ENCODE assay signal across 23 cellular contexts in genomic region chr7:142915315-142915714, GRCh38. TPM values are rescaled to one million over a fixed set of nuclear protein-coding genes. Genes with fewer than 3 reads are reported as not detected.
A peak's percentile ranks its signal among the peaks of the same experiment; 100 is the strongest.
DNase-seq lines count a peak whose midpoint lies in the region; ATAC-seq, FAIRE-seq and TF ChIP-seq lines count a peak whose summit lies in the region.
"Had no signal": no experiment of that assay in that cellular context is flagged by ENCODE, and none has a peak within 500 bp of the region (broad histone marks: within the 10 kb centered on the region; RNA-seq: fewer than 3 reads in every experiment).

No MANE protein-coding gene starts in this region.

- H3K79me2 ChIP-seq in GM23338 (replicated peaks; ENCODE audit: insufficient read depth): no peaks in the 10 kb centered on the region
- no peaks in the 10 kb centered on the region for H3K79me2 ChIP-seq in H1 (ENCODE audit: control insufficient read depth in 1 of 2, insufficient read depth in 2 of 2, low read length in 2 of 2)
- H3K79me2 ChIP-seq in SK-N-SH (ENCODE audit: insufficient read depth): no peaks in the 10 kb centered on the region

- no peak overlapping the region for H3K4ac ChIP-seq in H1 (replicated peaks; ENCODE audit: insufficient read length, low read depth, low read length)

- H3K4me3 Mint-ChIP-seq in GM23338: no peak overlapping the region
- H3K4me3 Mint-ChIP-seq: CD4-positive, CD25-positive, alpha-beta regulatory T cell; CD8-positive, alpha-beta T cell had no signal

- no peak overlapping the region for H2AK5ac ChIP-seq in H1 (ENCODE audit: low read depth, low read length)

- TF ChIP-seq CTCF in GM23338 (conservative IDR thresholded peaks at IDR 0.05; ENCODE audit: low read depth in 2 of 2) (peak in 1 of 2 experiments; percentile 35; a peak in 2 of 4 replicates), WERI-Rb-1 (IDR thresholded peaks at IDR 0.05; ENCODE audit: low read depth, low read length) (0 out of 2 replicates have a peak, but pooled peaks have one; percentile 6), H1 (IDR thresholded peaks at IDR 0.05; ENCODE audit: control extremely low read depth in 1 of 3, insufficient read depth in 1 of 3, low read depth in 1 of 3, low read length in 3 of 3) (peak in 2 of 3 experiments; percentile 8 to 18; a peak in 2 of 4 replicates), transverse colon (IDR thresholded peaks at IDR 0.05) (no peak), esophagus muscularis mucosa (IDR thresholded peaks at IDR 0.05) (no peak), SK-N-SH (IDR thresholded peaks at IDR 0.05) (no peak)

- H4K91ac ChIP-seq in H1 (replicated peaks; ENCODE audit: insufficient read length, low read length): no peak overlapping the region

- no peak overlapping the region for H3K27ac Mint-ChIP-seq in GM23338
- H3K27ac Mint-ChIP-seq: CD4-positive, CD25-positive, alpha-beta regulatory T cell; CD8-positive, alpha-beta T cell had no signal

- no peaks in the 10 kb centered on the region for H3K36me3 Mint-ChIP-seq in GM23338 (ENCODE audit: low read depth)
- H3K36me3 Mint-ChIP-seq: CD4-positive, CD25-positive, alpha-beta regulatory T cell; CD8-positive, alpha-beta T cell had no signal

- peak; percentile 44; the same call in 1 of the 3 replicates for ATAC-seq in GM23338
- ATAC-seq: CD8-positive, alpha-beta T cell; GM12878 had no signal

- no peak overlapping the region for H2BK20ac ChIP-seq in H1 (ENCODE audit: low read length)

- H3K4me3 ChIP-seq in GM23338 (no peak overlapping the region), WERI-Rb-1 (ENCODE audit: low read depth, low read length) (no peak overlapping the region), H1 (ENCODE audit: extremely low read depth in 1 of 4, insufficient read depth in 2 of 4, low read depth in 3 of 4, low read length in 4 of 4) (no peak overlapping the region), transverse colon (no peak overlapping the region), esophagus muscularis mucosa (no peak overlapping the region), SK-N-SH (ENCODE audit: low read depth in 2 of 2, low read length in 1 of 2) (no peak overlapping the region)
- H3K4me3 ChIP-seq: GM12878 had no signal

- in situ Hi-C loops in transverse colon (cut with MboI; ENCODE audit: low pct_ligation_motif_present in 1 of 4, low pct_unique_long_range_greater_than_20kb in 1 of 4, low sequenced_read_pairs in 3 of 4): no loop called here

- no peak overlapping the region for H2AFZ ChIP-seq in GM23338
- no peak overlapping the region for H2AFZ ChIP-seq in H1 (ENCODE audit: low read length)
- no peak overlapping the region for H2AFZ ChIP-seq in SK-N-SH (ENCODE audit: low read depth)

- H3K9me3 Mint-ChIP-seq in GM23338: no peaks in the 10 kb centered on the region; the same call in 2 of the 3 replicates
- H3K9me3 Mint-ChIP-seq: CD8-positive, alpha-beta T cell had no signal

- H2BK120ac ChIP-seq in H1 (replicated peaks; ENCODE audit: low read depth, low read length): no peak overlapping the region

- TF ChIP-seq RAD21 in H1 (IDR thresholded peaks at IDR 0.05 in 1 of 2, conservative IDR thresholded peaks at IDR 0.05 in 1 of 2; ENCODE audit: low read depth in 2 of 2, low read length in 2 of 2) (no peak), SK-N-SH (IDR thresholded peaks at IDR 0.05; ENCODE audit: low read length) (no peak)

- no peaks in the 10 kb centered on the region for H3K27me3 ChIP-seq in GM23338 (ENCODE audit: insufficient read depth)
- no peaks in the 10 kb centered on the region for H3K27me3 ChIP-seq in WERI-Rb-1 (ENCODE audit: insufficient read depth, low read depth, severe bottlenecking)
- no peaks in the 10 kb centered on the region for H3K27me3 ChIP-seq in H1 (replicated peaks in 1 of 4; ENCODE audit: control insufficient read depth in 3 of 4, extremely low read depth in 1 of 4, insufficient read depth in 3 of 4, low read length in 3 of 4)
- peaks cover 6% of the 10 kb centered on the region for H3K27me3 ChIP-seq in transverse colon
- no peaks in the 10 kb centered on the region for H3K27me3 ChIP-seq in esophagus muscularis mucosa
- H3K27me3 ChIP-seq in SK-N-SH (ENCODE audit: insufficient read depth): peaks cover 12% of the 10 kb centered on the region; the same call in 1 of the 2 replicates

- POLR2A ChIA-PET in H1 (lab: Charles Lee; ENCODE audit: partially characterized antibody) (no interaction called here), SK-N-SH (lab: Yijun Ruan, JAX) (no interaction called here)

- H3F3A ChIP-seq in GM23338 (replicated peaks; ENCODE audit: low read depth) (no peaks in the 10 kb centered on the region), SK-N-SH (replicated peaks; ENCODE audit: insufficient read depth) (no peaks in the 10 kb centered on the region)

- H4K8ac ChIP-seq in H1 (ENCODE audit: extremely low read depth, insufficient read depth, low read length): no peak overlapping the region

- CTCF ChIA-PET in H1 (lab: Charles Lee; ENCODE audit: partially characterized antibody) (interaction anchor here (0.6 to 4.3 kb wide), 15 partner anchors 10 to 556 kb away, joined by 3 to 31 read pairs (median 4); partner anchors contain the start of gene TRPV5), SK-N-SH (lab: Yijun Ruan, JAX) (interaction anchor here (0.8 to 2.0 kb wide), 5 partner anchors 9 to 49 kb away, joined by 3 to 6 read pairs (median 3); no protein-coding TSS in a partner anchor)

- H3K27ac ChIP-seq in GM23338 (ENCODE audit: low read depth) (no peak overlapping the region), WERI-Rb-1 (no peak overlapping the region), H1 (ENCODE audit: low read depth, low read length) (no peak overlapping the region), transverse colon (no peak overlapping the region), esophagus muscularis mucosa (replicated peaks in 1 of 4) (no peak overlapping the region), SK-N-SH (ENCODE audit: low read depth in 2 of 2, low read length in 1 of 2) (no peak overlapping the region)

- H3K4me1 ChIP-seq in GM23338 (ENCODE audit: insufficient read depth) (no peaks in the 10 kb centered on the region), H1 (replicated peaks in 1 of 4; ENCODE audit: control insufficient read depth in 3 of 4, insufficient read depth in 4 of 4, low read length in 3 of 4) (no peaks in the 10 kb centered on the region), transverse colon (no peaks in the 10 kb centered on the region), esophagus muscularis mucosa (no peaks in the 10 kb centered on the region), SK-N-SH (ENCODE audit: control insufficient read depth in 1 of 2, insufficient read depth in 2 of 2, low read depth in 1 of 2, low read length in 1 of 2) (no peaks in the 10 kb centered on the region)

- peaks cover 6% of the 10 kb centered on the region for H3K27me3 Mint-ChIP-seq in GM23338 (ENCODE audit: insufficient read depth, low read depth, poor library complexity)

- no peak overlapping the region for H3K23ac ChIP-seq in H1 (ENCODE audit: insufficient read length)

- intact Hi-C loops in transverse colon (cut with DNase I; ENCODE audit: low total_unique reads): no loop called here
- intact Hi-C loops in esophagus muscularis mucosa (cut with DNase I): no loop called here

- DNase-seq in GM23338 (ENCODE audit: low spot score): no peak
- no peak for DNase-seq in WERI-Rb-1
- DNase-seq in H1 (ENCODE audit: low read depth in 1 of 2, low spot score in 2 of 2): no peak
- DNase-seq in ureter (ENCODE audit: low spot score): peak; percentile 22
- no peak for DNase-seq in frontal cortex (ENCODE audit: low spot score in 2 of 2)
- no peak for DNase-seq in transverse colon
- no peak for DNase-seq in esophagus muscularis mucosa (ENCODE audit: extremely low spot score)
- no peak for DNase-seq in SK-N-SH
- DNase-seq: C1 segment of cervical spinal cord; Caco-2; CD4-positive, CD25-positive, alpha-beta regulatory T cell; CD8-positive, alpha-beta T cell; DMS153; DND-41; GOT3; H7; HCEC 1CT had no signal

- 85% methylated on average over 8 of the region's 8 CpGs; no CpG with 5 or more reads in 1 of the 2 experiments for WGBS in H1 (ENCODE audit: extremely low coverage in 1 of 2, insufficient coverage in 1 of 2, insufficient read length in 1 of 2, insufficient replicate concordance in 2 of 2, low coverage in 1 of 2, low lambda C conversion rate in 2 of 2, missing lambda C conversion rate in 1 of 2), 2 experiments
- WGBS in transverse colon (ENCODE audit: low coverage in 1 of 2), 2 donors: 84 to 100% methylated on average over 3 to 8 of the region's 8 CpGs
- 84% methylated on average over 8 of the region's 8 CpGs for WGBS in esophagus muscularis mucosa
- WGBS in SK-N-SH (ENCODE audit: low lambda C conversion rate): 32% methylated on average over 8 of the region's 8 CpGs

- H3K4me2 ChIP-seq in GM23338 (no peak overlapping the region), H1 (ENCODE audit: insufficient read depth in 1 of 2, low read depth in 2 of 2, low read length in 2 of 2) (no peak overlapping the region), SK-N-SH (no peak overlapping the region)

- H3K36me3 ChIP-seq in GM23338 (ENCODE audit: insufficient read depth) (no peaks in the 10 kb centered on the region), WERI-Rb-1 (no peaks in the 10 kb centered on the region), H1 (ENCODE audit: control insufficient read depth in 2 of 4, insufficient read depth in 4 of 4, low read length in 3 of 4) (no peaks in the 10 kb centered on the region), transverse colon (no peaks in the 10 kb centered on the region), esophagus muscularis mucosa (no peaks in the 10 kb centered on the region), SK-N-SH (replicated peaks in 1 of 2; ENCODE audit: control insufficient read depth in 1 of 2, insufficient read depth in 2 of 2, low read length in 1 of 2) (no peaks in the 10 kb centered on the region)

- no peak overlapping the region for H3K14ac ChIP-seq in H1 (ENCODE audit: insufficient read length)

- H3K9me2 ChIP-seq in GM23338 (ENCODE audit: insufficient read depth) (peaks cover 6% of the 10 kb centered on the region), SK-N-SH (no peaks in the 10 kb centered on the region)

- H3K9me3 ChIP-seq in WERI-Rb-1 (ENCODE audit: severe bottlenecking) (no peaks in the 10 kb centered on the region), H1 (ENCODE audit: insufficient read depth in 2 of 2, low read depth in 1 of 2, low read length in 1 of 2) (no peaks in the 10 kb centered on the region), transverse colon (no peaks in the 10 kb centered on the region), esophagus muscularis mucosa (no peaks in the 10 kb centered on the region), SK-N-SH (no peaks in the 10 kb centered on the region)

- no peak for TF ChIP-seq EP300 in H1 (IDR thresholded peaks at IDR 0.05; ENCODE audit: borderline replicate concordance in 1 of 2, low read depth in 2 of 2, low read length in 2 of 2)
- no peak for TF ChIP-seq EP300 in transverse colon (IDR thresholded peaks at IDR 0.05; ENCODE audit: low read depth)
- TF ChIP-seq EP300 in esophagus muscularis mucosa (IDR thresholded peaks at IDR 0.05): no peak
- no peak for TF ChIP-seq EP300 in SK-N-SH (IDR thresholded peaks at IDR 0.05; ENCODE audit: borderline replicate concordance in 1 of 2, low read depth in 1 of 2, low read length in 1 of 2)

- no peaks in the 10 kb centered on the region for H4K20me1 ChIP-seq in GM23338 (replicated peaks; ENCODE audit: insufficient read depth)
- H4K20me1 ChIP-seq in H1 (replicated peaks in 1 of 2; ENCODE audit: control insufficient read depth in 1 of 2, insufficient read depth in 2 of 2, low read length in 2 of 2): no peaks in the 10 kb centered on the region
- H4K20me1 ChIP-seq in SK-N-SH (ENCODE audit: insufficient read depth): no peaks in the 10 kb centered on the region

- no peak overlapping the region for H2BK12ac ChIP-seq in H1 (ENCODE audit: low read depth, low read length)

- no peak for TF ChIP-seq POLR2A in H1 (IDR thresholded peaks at IDR 0.05; ENCODE audit: control extremely low read depth in 1 of 2, low read depth in 2 of 2, low read length in 2 of 2)
- TF ChIP-seq POLR2A in transverse colon (IDR thresholded peaks at IDR 0.05): no peak
- TF ChIP-seq POLR2A in esophagus muscularis mucosa (IDR thresholded peaks at IDR 0.05; ENCODE audit: low read depth): no peak

- H4K5ac ChIP-seq in H1 (ENCODE audit: insufficient read length, low read depth, low read length): no peak overlapping the region

- no peak overlapping the region for H3K9ac ChIP-seq in H1 (replicated peaks in 1 of 4; ENCODE audit: extremely low read depth in 1 of 4, low read depth in 3 of 4, low read length in 3 of 4)
- H3K9ac ChIP-seq in SK-N-SH: no peak overlapping the region

- H2BK15ac ChIP-seq in H1 (ENCODE audit: low read length): no peak overlapping the region

- no peaks in the 10 kb centered on the region for H3K79me1 ChIP-seq in H1 (ENCODE audit: low read depth, low read length)

- no peaks in the 10 kb centered on the region for H3K23me2 ChIP-seq in H1 (ENCODE audit: low read depth, low read length)

- peaks cover 2% of the 10 kb centered on the region; the same call in 1 of the 3 replicates for H3K4me1 Mint-ChIP-seq in GM23338
- H3K4me1 Mint-ChIP-seq: CD4-positive, CD25-positive, alpha-beta regulatory T cell had no signal

- no peak for FAIRE-seq in H1 (lab: Jason Lieb, UNC)
- FAIRE-seq in frontal cortex (lab: Jason Lieb, UNC): no peak
- FAIRE-seq: G401.6, GM12878, GM19239 had no signal

- H3K56ac ChIP-seq in H1 (replicated peaks; ENCODE audit: insufficient read length, low read depth, low read length): no peak overlapping the region

- no peak overlapping the region for H3K18ac ChIP-seq in H1 (ENCODE audit: extremely low read depth, low read length)

- no peak overlapping the region for H2BK5ac ChIP-seq in H1 (ENCODE audit: low read depth, low read length)

RNA-seq across cellular contexts. Expression of gene TRPV5, which starts 18.2 kb away (rescaled TPM):
- not detected in 2 replicates for total RNA-seq in GM23338 (2014; rRNA removed; shearing (Covaris generic))
- not detected in 2 replicates for polyA plus RNA-seq in GM23338 (2016; fragmentation: Nextera tagmentation; extraction: Ambion mirVana)
- total RNA-seq in H1 (2021; fragmentation: NEBNext Ultra II Directional; extraction: Animal tissue kit (Norgen Biotek cat#: 25700)): not detected in 2 replicates
- polyA plus RNA-seq in H1 (2011; rRNA removed): 0.03 and 0.05 TPM in 2 replicates
- polyA plus RNA-seq in H1 (2011; cell fraction: cytosol; rRNA removed): not detected
- 0.13 TPM for polyA plus RNA-seq in H1 (2011; cell fraction: nucleus; rRNA removed)
- polyA plus RNA-seq in H1 (2012, experiment 1 of 2): 0.11 TPM in 1 of 4 replicates, not detected in the others
- polyA plus RNA-seq in H1 (2012, experiment 2 of 2): not detected
- not detected for polyA plus RNA-seq in H1 (2013, experiment 1 of 2)
- not detected for polyA plus RNA-seq in H1 (2013, experiment 2 of 2)
- polyA minus RNA-seq in H1 (2011; rRNA and poly(A)+ RNA removed): 0.16 and 0.22 TPM in 2 replicates
- polyA minus RNA-seq in H1 (2011; cell fraction: cytosol; rRNA and poly(A)+ RNA removed): not detected
- polyA minus RNA-seq in H1 (2011; cell fraction: nucleus; rRNA and poly(A)+ RNA removed): not detected
- not detected for total RNA-seq in ureter
- not detected for total RNA-seq in frontal cortex
- not detected for total RNA-seq in transverse colon
- under 1 TPM in 1 of 4 donors, not detected in 3; 0.17 TPM for total RNA-seq in esophagus muscularis mucosa
- polyA plus RNA-seq in SK-N-SH (2012; rRNA removed): not detected in 2 replicates
- not detected in 2 replicates for polyA plus RNA-seq in SK-N-SH (2012; cell fraction: cytosol; rRNA removed)
- not detected in 2 replicates for polyA plus RNA-seq in SK-N-SH (2012; cell fraction: nucleus; rRNA removed)
- total RNA-seq: A673; Caco-2; CD4-positive, CD25-positive, alpha-beta regulatory T cell; CD8-positive, alpha-beta T cell; GM12878; H7 had no signal
- polyA plus RNA-seq: BJ; CD4-positive, CD25-positive, alpha-beta regulatory T cell; GM12878 had no signal

RNA-seq across cellular contexts. Expression of gene LLCFC1, which starts 24.0 kb away (rescaled TPM):
- total RNA-seq in GM23338 (2014; rRNA removed; shearing (Covaris generic)): not detected in 2 replicates
- polyA plus RNA-seq in GM23338 (2016; fragmentation: Nextera tagmentation; extraction: Ambion mirVana) (not detected in 2 replicates), H1 (2011; rRNA removed) (not detected in 2 replicates), SK-N-SH (2012; rRNA removed) (not detected in 2 replicates)
- not detected in 2 replicates for total RNA-seq in H1 (2021; fragmentation: NEBNext Ultra II Directional; extraction: Animal tissue kit (Norgen Biotek cat#: 25700))
- not detected for polyA plus RNA-seq in H1 (2011; cell fraction: cytosol; rRNA removed)
- polyA plus RNA-seq in H1 (2011; cell fraction: nucleus; rRNA removed): not detected
- polyA plus RNA-seq in H1 (2012, experiment 1 of 2): not detected in 4 replicates
- polyA plus RNA-seq in H1 (2012, experiment 2 of 2): not detected
- polyA plus RNA-seq in H1 (2013, experiment 1 of 2): not detected
- not detected for polyA plus RNA-seq in H1 (2013, experiment 2 of 2)
- polyA minus RNA-seq in H1 (2011; rRNA and poly(A)+ RNA removed): not detected in 2 replicates
- polyA minus RNA-seq in H1 (2011; cell fraction: cytosol; rRNA and poly(A)+ RNA removed): not detected
- polyA minus RNA-seq in H1 (2011; cell fraction: nucleus; rRNA and poly(A)+ RNA removed): not detected
- total RNA-seq in ureter (not detected), frontal cortex (not detected), transverse colon (not detected), esophagus muscularis mucosa (not detected)
- not detected in 2 replicates for polyA plus RNA-seq in SK-N-SH (2012; cell fraction: cytosol; rRNA removed)
- not detected in 2 replicates for polyA plus RNA-seq in SK-N-SH (2012; cell fraction: nucleus; rRNA removed)
- total RNA-seq: A172; A673; Caco-2; CD4-positive, CD25-positive, alpha-beta regulatory T cell; CD8-positive, alpha-beta T cell; GM12878; H7 had no signal
- polyA plus RNA-seq: BJ; CD4-positive, CD25-positive, alpha-beta regulatory T cell; GM12878 had no signal

RNA-seq across cellular contexts. Expression of gene TRPV6, which starts 29.8 kb away (rescaled TPM):
- total RNA-seq in GM23338 (2014; rRNA removed; shearing (Covaris generic)): 0.43 and 0.80 TPM in 2 replicates
- polyA plus RNA-seq in GM23338 (2016; fragmentation: Nextera tagmentation; extraction: Ambion mirVana) (0.08 and 0.17 TPM in 2 replicates), H1 (2011; rRNA removed) (1.1 and 2.1 TPM in 2 replicates), SK-N-SH (2012; rRNA removed) (not detected in 2 replicates)
- 0.48 and 0.52 TPM in 2 replicates for total RNA-seq in H1 (2021; fragmentation: NEBNext Ultra II Directional; extraction: Animal tissue kit (Norgen Biotek cat#: 25700))
- polyA plus RNA-seq in H1 (2011; cell fraction: cytosol; rRNA removed): 1.2 TPM
- 5.5 TPM for polyA plus RNA-seq in H1 (2011; cell fraction: nucleus; rRNA removed)
- polyA plus RNA-seq in H1 (2012, experiment 1 of 2): 0.60 to 1.1 TPM (median 0.98 TPM) in 4 replicates
- 0.34 TPM for polyA plus RNA-seq in H1 (2012, experiment 2 of 2)
- 0.67 TPM for polyA plus RNA-seq in H1 (2013, experiment 1 of 2)
- polyA plus RNA-seq in H1 (2013, experiment 2 of 2): 0.31 TPM
- polyA minus RNA-seq in H1 (2011; rRNA and poly(A)+ RNA removed): 1.7 and 1.9 TPM in 2 replicates
- not detected for polyA minus RNA-seq in H1 (2011; cell fraction: cytosol; rRNA and poly(A)+ RNA removed)
- 3.5 TPM for polyA minus RNA-seq in H1 (2011; cell fraction: nucleus; rRNA and poly(A)+ RNA removed)
- total RNA-seq in ureter (27.7 TPM), frontal cortex (under 0.01 TPM), transverse colon (1 to 10 TPM in 1 of 4 donors, under 1 TPM in 1, not detected in 2; 0.14 to 2.9 TPM), esophagus muscularis mucosa (not detected)
- polyA plus RNA-seq in SK-N-SH (2012; cell fraction: cytosol; rRNA removed): not detected in 2 replicates
- not detected in 2 replicates for polyA plus RNA-seq in SK-N-SH (2012; cell fraction: nucleus; rRNA removed)
- total RNA-seq: A172; A673; CD4-positive, CD25-positive, alpha-beta regulatory T cell; CD8-positive, alpha-beta T cell; GM12878 had no signal
- polyA plus RNA-seq: BJ, GM12878 had no signal

RNA-seq across cellular contexts. Expression of gene KEL, which starts 46.8 kb away (rescaled TPM):
- 3.6 TPM in 1 of 2 replicates, not detected in the other for total RNA-seq in GM23338 (2014; rRNA removed; shearing (Covaris generic))
- polyA plus RNA-seq in GM23338 (2016; fragmentation: Nextera tagmentation; extraction: Ambion mirVana): 1.2 TPM in 2 replicates
- 1.1 and 1.8 TPM in 2 replicates for total RNA-seq in H1 (2021; fragmentation: NEBNext Ultra II Directional; extraction: Animal tissue kit (Norgen Biotek cat#: 25700))
- polyA plus RNA-seq in H1 (2011; rRNA removed): 1.9 and 3.6 TPM in 2 replicates
- 2.8 TPM for polyA plus RNA-seq in H1 (2011; cell fraction: cytosol; rRNA removed)
- polyA plus RNA-seq in H1 (2011; cell fraction: nucleus; rRNA removed): 14.4 TPM
- polyA plus RNA-seq in H1 (2012, experiment 1 of 2): 1.5 to 3.5 TPM (median 1.9 TPM) in 4 replicates
- polyA plus RNA-seq in H1 (2012, experiment 2 of 2): 0.50 TPM
- polyA plus RNA-seq in H1 (2013, experiment 1 of 2): 0.89 TPM
- polyA plus RNA-seq in H1 (2013, experiment 2 of 2): 0.87 TPM
- 1.7 and 3.0 TPM in 2 replicates for polyA minus RNA-seq in H1 (2011; rRNA and poly(A)+ RNA removed)
- polyA minus RNA-seq in H1 (2011; cell fraction: cytosol; rRNA and poly(A)+ RNA removed): 1.4 TPM
- polyA minus RNA-seq in H1 (2011; cell fraction: nucleus; rRNA and poly(A)+ RNA removed): 4.6 TPM
- 1.3 TPM for total RNA-seq in ureter
- 0.82 TPM for total RNA-seq in frontal cortex
- total RNA-seq in transverse colon: under 1 TPM in 1 of 4 donors, not detected in 3; 0.37 TPM
- under 1 TPM in 2 of 4 donors, not detected in 2; 0.23 to 0.83 TPM for total RNA-seq in esophagus muscularis mucosa
- polyA plus RNA-seq in SK-N-SH (2012; rRNA removed): 0.05 and 0.18 TPM in 2 replicates
- 0.03 and 0.04 TPM in 2 replicates for polyA plus RNA-seq in SK-N-SH (2012; cell fraction: cytosol; rRNA removed)
- polyA plus RNA-seq in SK-N-SH (2012; cell fraction: nucleus; rRNA removed): 0.80 and 0.83 TPM in 2 replicates
- total RNA-seq: A172, A673, Caco-2 had no signal
- polyA plus RNA-seq: CD4-positive, CD25-positive, alpha-beta regulatory T cell had no signal

Comparison
In these comparisons a context has a peak if more than half of its experiments do, and no peak if none do; other contexts are left out.
1. CTCF ChIP-seq: peak in WERI-Rb-1 (single experiment) and H1 (2 of 3); none in transverse colon (0 of 5), esophagus muscularis mucosa (0 of 3) and SK-N-SH (single experiment).